16 cellular contexts compared by ENCODE assay signal in the genomic region with DNA sequence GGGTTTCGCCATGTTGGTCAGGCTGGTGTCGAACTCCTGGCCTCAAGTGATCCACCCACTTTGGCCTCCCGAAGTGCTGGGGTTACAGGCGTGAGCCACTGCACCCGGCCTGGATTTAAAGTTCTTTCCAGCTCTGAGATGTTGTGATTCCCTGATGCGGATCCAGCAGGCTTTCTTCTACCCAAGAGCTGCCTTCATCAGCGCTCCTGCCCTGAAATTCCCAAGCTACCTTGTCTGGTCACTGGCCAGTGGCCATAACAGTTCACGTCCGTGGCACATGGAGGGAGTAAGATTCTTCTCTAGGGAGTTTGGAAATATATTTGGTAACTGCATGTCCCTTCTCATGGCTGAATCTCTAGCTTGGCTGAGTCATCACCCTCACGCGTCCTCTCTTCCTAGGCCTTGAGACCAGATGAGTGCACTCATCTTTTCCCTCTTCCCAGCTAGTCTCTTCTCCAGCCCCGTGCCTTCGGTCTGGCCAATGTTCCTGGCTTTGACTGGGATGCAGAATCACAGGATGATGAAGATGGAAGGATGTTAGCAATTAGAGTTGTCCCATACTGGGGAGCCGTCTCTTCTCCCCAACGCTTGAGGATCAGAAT. TPM values are rescaled to one million over a fixed set of nuclear protein-coding genes. Genes with fewer than 3 reads are reported as not detected.
DNase-seq lines count a peak whose midpoint lies in the region; ATAC-seq and TF ChIP-seq lines count a peak whose summit lies in the region.
"Had no signal": no experiment of that assay in that cellular context is flagged by ENCODE, and none has a peak within 500 bp of the region (broad histone marks: within the 10 kb centered on the region; RNA-seq: fewer than 3 reads in every experiment).

No MANE protein-coding gene starts in this region.

- WGBS in sigmoid colon, 2 donors = 76 to 86% methylated on average over 15 of the region's 15 CpGs

- POLR2A ChIA-PET in PC-3 (lab: Charles Lee; ENCODE audit: unreplicated experiment) = no interaction called here

- H4K20me1 ChIP-seq in PC-3 (ENCODE audit: low read length) = no peaks in the 10 kb centered on the region
- H4K20me1 ChIP-seq: BLaER1 had no signal

- H3K9me3 ChIP-seq in PC-3 (ENCODE audit: low read length) (no peaks in the 10 kb centered on the region; the same call in 1 of the 2 replicates), sigmoid colon (no peaks in the 10 kb centered on the region)
- H3K9me3 ChIP-seq: upper lobe of right lung had no signal

- no peaks in the 10 kb centered on the region for H3K9me2 ChIP-seq in PC-3 (replicated peaks; ENCODE audit: low read length)

- no peaks in the 10 kb centered on the region for H3K79me2 ChIP-seq in PC-3 (ENCODE audit: low read length)

- no TSS peak for BruUV-seq in PC-3 (replicated peaks; lab: Mats Ljungman, UMichigan)

- no peaks in the 10 kb centered on the region for H3F3A ChIP-seq in PC-3 (ENCODE audit: low read length, unreplicated experiment)

- intact Hi-C loops in PC-3 (cut with micrococcal nuclease) = no loop called here
- intact Hi-C loops in sigmoid colon (cut with DNase I) = no loop called here

- no peak for ATAC-seq in PC-3
- ATAC-seq: right cardiac atrium, upper lobe of right lung had no signal

- no peak overlapping the region for H3K27ac ChIP-seq in PC-3 (ENCODE audit: low read length)
- H3K27ac ChIP-seq in epithelial cell of prostate = no peak overlapping the region
- H3K27ac ChIP-seq in sigmoid colon = no peak overlapping the region
- H3K27ac ChIP-seq: BLaER1, upper lobe of right lung had no signal

- H2AFZ ChIP-seq in PC-3 (ENCODE audit: low read length) = no peak overlapping the region

- H3K27me3 ChIP-seq in PC-3 (ENCODE audit: low read length) = no peaks in the 10 kb centered on the region
- no peaks in the 10 kb centered on the region for H3K27me3 ChIP-seq in sigmoid colon
- H3K27me3 ChIP-seq: BLaER1, upper lobe of right lung had no signal

- CTCF ChIA-PET in PC-3 (lab: Charles Lee) = no interaction called here

- TF ChIP-seq CTCF in PC-3 (conservative IDR thresholded peaks at IDR 0.05; ENCODE audit: low read depth, low read length) (no peak), sigmoid colon (IDR thresholded peaks at IDR 0.05) (no peak)

- no peak for TF ChIP-seq POLR2A in sigmoid colon (IDR thresholded peaks at IDR 0.05)

- H3K4me3 ChIP-seq in PC-3 (ENCODE audit: low read length) (no peak overlapping the region), sigmoid colon (no peak overlapping the region)
- H3K4me3 ChIP-seq: BLaER1, upper lobe of right lung had no signal

- H3K36me3 ChIP-seq in PC-3 (ENCODE audit: low read depth, low read length) = no peaks in the 10 kb centered on the region
- H3K36me3 ChIP-seq in sigmoid colon = no peaks in the 10 kb centered on the region
- H3K36me3 ChIP-seq: BLaER1, upper lobe of right lung had no signal

- H3K4me2 ChIP-seq in PC-3 (ENCODE audit: low read length) = no peak overlapping the region
- H3K4me2 ChIP-seq: BLaER1 had no signal

- H3K9ac ChIP-seq in PC-3 (ENCODE audit: low read length) = no peak overlapping the region
- H3K9ac ChIP-seq: BLaER1 had no signal

- H3K4me1 ChIP-seq in PC-3 (ENCODE audit: insufficient read depth, low read length) (no peaks in the 10 kb centered on the region), sigmoid colon (peaks cover 0 to 8% (median 0%) of the 10 kb centered on the region in 4 donors)
- H3K4me1 ChIP-seq: upper lobe of right lung had no signal

- peak; percentile 11 for DNase-seq in Daoy (ENCODE audit: low read depth)
- DNase-seq in PC-3 = peak; percentile 12
- peak; percentile 6 for DNase-seq in epithelial cell of prostate (ENCODE audit: low read depth, low spot score)
- peak; percentile 39 for DNase-seq in sigmoid colon
- no peak for DNase-seq in NCI-H69 (lab: John Stamatoyannopoulos, UW)
- no peak for DNase-seq in NCI-H82 (lab: John Stamatoyannopoulos, UW)
- DNase-seq in GOT3 (lab: John Stamatoyannopoulos, UW) = no peak
- DNase-seq in GDM1 (lab: John Stamatoyannopoulos, UW) = no peak
- DNase-seq: activated CD4-positive, alpha-beta T cell treated with anti-CD3 and anti-CD28 coated beads, Interleukin-2, amount 50 U/mL, for 1 hour; DMS153; H7; NCI-H1092; right cardiac atrium; T1000; upper lobe of right lung had no signal

- TF ChIP-seq EP300 in sigmoid colon (IDR thresholded peaks at IDR 0.05) = no peak

RNA-seq across cellular contexts. Expression of gene APOD, which starts 29.8 kb away (rescaled TPM):
- not detected in 2 replicates for total RNA-seq in Daoy (2014; rRNA removed; shearing (Covaris generic))
- total RNA-seq in PC-3 (2014; rRNA removed) (0.29 TPM in 1 of 2 replicates, not detected in the other), sigmoid colon (100 to 1,000 TPM in 3 of 4 donors, 10 to 100 TPM in 1; 23.5 to 296 (median 154) TPM)
- 10 to 100 TPM in 2 of 3 donors, 1 to 10 TPM in 1; 8.1 to 63.7 (median 21.1) TPM for polyA plus RNA-seq in sigmoid colon
- total RNA-seq: H7 had no signal

Comparison
In these comparisons a context has a peak if more than half of its experiments do, and no peak if none do; other contexts are left out.
1. DNase-seq: peak in Daoy (single experiment), PC-3 (single experiment), epithelial cell of prostate (single experiment) and sigmoid colon (single experiment); none in NCI-H69 (single experiment), NCI-H82 (single experiment), GOT3 (single experiment) and GDM1 (single experiment).
2. RNA of gene APOD, which starts 29.8 kb away (total RNA-seq): 23.5 to 296 TPM in sigmoid colon; not detected in Daoy and 0.29 TPM in PC-3; every median in the first group is over 10 times any median in the second.